ENCODE assay signal across 8 cellular contexts in the genomic region with DNA sequence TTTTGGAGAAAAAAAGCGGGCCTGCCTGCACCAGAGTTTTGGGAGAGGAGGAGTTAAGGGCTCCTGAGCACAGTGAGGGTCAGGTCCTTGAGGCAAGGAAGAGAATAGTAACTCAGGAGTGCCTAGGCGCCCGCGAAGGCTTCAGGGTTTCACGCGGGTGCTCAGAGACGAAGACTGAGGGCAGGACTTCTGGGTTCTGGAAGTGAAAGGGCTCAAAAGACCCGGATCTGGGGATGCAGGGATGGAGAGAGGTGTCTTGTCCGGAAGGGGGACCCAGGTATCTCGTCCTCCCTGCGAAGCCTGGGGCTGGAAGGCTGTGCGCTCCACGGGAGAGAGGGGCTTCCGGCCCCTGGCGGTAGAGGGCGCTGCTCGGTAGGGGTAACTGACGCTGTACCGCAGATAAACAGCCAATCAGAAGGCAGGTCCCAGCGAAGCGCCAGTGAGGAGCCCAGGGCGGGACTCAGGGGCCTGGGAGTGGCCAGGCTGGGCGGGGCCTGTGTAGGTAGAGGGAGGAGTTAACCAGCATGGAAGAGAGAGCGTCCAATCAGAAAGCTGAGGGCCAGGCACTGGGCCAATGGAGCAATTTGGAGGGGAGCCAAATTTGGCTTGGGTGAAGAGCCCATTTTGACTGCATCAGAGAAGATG. TPM values are rescaled to one million over a fixed set of nuclear protein-coding genes. Genes with fewer than 3 reads are reported as not detected.
A peak's percentile ranks its signal among the peaks of the same experiment; 100 is the strongest.
DNase-seq lines count a peak whose midpoint lies in the region; ATAC-seq and TF ChIP-seq lines count a peak whose summit lies in the region.

No MANE protein-coding gene starts in this region.

- no peak overlapping the region for H3K4me2 ChIP-seq in OCI-LY7 (ENCODE audit: low read length)

- peak; percentile 58 for ATAC-seq in HG02885 (IDR thresholded peaks at IDR 0.05; ENCODE audit: poor library complexity, unreplicated experiment)
- ATAC-seq in GM18519 (IDR thresholded peaks at IDR 0.05; ENCODE audit: low FRiP score, unreplicated experiment): no peak

- peak; percentile 33 for TF ChIP-seq CTCF in Calu3 (IDR thresholded peaks at IDR 0.05; ENCODE audit: unreplicated experiment)
- 0 out of 2 replicates have a peak, but pooled peaks have one; percentile 31 for TF ChIP-seq CTCF in OCI-LY7 (conservative IDR thresholded peaks at IDR 0.05; ENCODE audit: low read length)
- peak; percentile 62 for TF ChIP-seq CTCF in astrocyte of the cerebellum (IDR thresholded peaks at IDR 0.05; ENCODE audit: low read depth, low read length, missing control alignments)
- peak; percentile 66 to 84 for TF ChIP-seq CTCF in right atrium auricular region (IDR thresholded peaks at IDR 0.05)

- no peaks in the 10 kb centered on the region for H3K9me2 ChIP-seq in OCI-LY7 (ENCODE audit: insufficient read depth, low read length)

- no peaks in the 10 kb centered on the region for H3K4me1 ChIP-seq in OCI-LY7 (ENCODE audit: insufficient read depth, low read length, poor library complexity, severe bottlenecking)
- peaks cover 3 to 25% of the 10 kb centered on the region in 2 donors for H3K4me1 ChIP-seq in right atrium auricular region
- peaks cover 28% of the 10 kb centered on the region for H3K4me1 ChIP-seq in rectal smooth muscle tissue (ENCODE audit: control insufficient read depth, insufficient read depth, low read length)

- no peaks in the 10 kb centered on the region for H3K27me3 Mint-ChIP-seq in Calu3 (ENCODE audit: unreplicated experiment)

- CTCF ChIA-PET in Calu3 (lab: Charles Lee) (interaction anchor here (0.6 kb wide), 1 partner anchor 14 kb away, joined by 3 read pairs; a partner anchor contains a TSS), OCI-LY7 (lab: Charles Lee; ENCODE audit: unreplicated experiment) (no interaction called here)

- H3K36me3 ChIP-seq in OCI-LY7 (ENCODE audit: insufficient read depth, low read length) (no peaks in the 10 kb centered on the region), right atrium auricular region (peaks cover 45% of the 10 kb centered on the region), rectal smooth muscle tissue (ENCODE audit: control insufficient read depth, insufficient read depth, low read length) (peaks cover 13% of the 10 kb centered on the region)

- peak; percentile 54 for DNase-seq in Calu3
- DNase-seq in OCI-LY7 (ENCODE audit: low spot score): no peak
- peak; percentile 73 for DNase-seq in astrocyte of the cerebellum (ENCODE audit: low read depth)
- DNase-seq in right atrium auricular region (ENCODE audit: low spot score): peak; percentile 95
- DNase-seq in Ammon's horn (ENCODE audit: low spot score): no peak

- H3K9me3 ChIP-seq in OCI-LY7 (ENCODE audit: low read length) (no peaks in the 10 kb centered on the region), right atrium auricular region (no peaks in the 10 kb centered on the region)

- H3K79me2 ChIP-seq in OCI-LY7 (ENCODE audit: insufficient read depth, low read depth, low read length): no peaks in the 10 kb centered on the region

- peak overlapping the region; percentile 96 for H3K9ac ChIP-seq in rectal smooth muscle tissue (ENCODE audit: low read length)

- peak overlapping the region; percentile 78 for H3K4me3 Mint-ChIP-seq in Calu3 (ENCODE audit: low read depth, unreplicated experiment)

- intact Hi-C loops in Calu3 (cut with micrococcal nuclease; ENCODE audit: unreplicated experiment) (no loop called here), OCI-LY7 (cut with micrococcal nuclease; ENCODE audit: unreplicated experiment) (no loop called here)

- no peak overlapping the region for H3K4me3 ChIP-seq in OCI-LY7 (ENCODE audit: low read depth, low read length, poor library complexity, severe bottlenecking)
- H3K4me3 ChIP-seq in astrocyte of the cerebellum (ENCODE audit: low read depth, low read length): peak overlapping the region; percentile 83
- H3K4me3 ChIP-seq in right atrium auricular region: peak overlapping the region; percentile 78 to 83
- peak overlapping the region; percentile 85 for H3K4me3 ChIP-seq in rectal smooth muscle tissue (ENCODE audit: low read length)

- BruUV-seq in Calu3 (replicated peaks; lab: Mats Ljungman, UMichigan): TSS peak; percentile 20
- BruUV-seq in OCI-LY7 (replicated peaks; lab: Mats Ljungman, UMichigan): no TSS peak

- H3K27ac Mint-ChIP-seq in Calu3 (ENCODE audit: unreplicated experiment): peak overlapping the region; percentile 75

- no peaks in the 10 kb centered on the region for H4K20me1 ChIP-seq in OCI-LY7 (ENCODE audit: insufficient read depth, low read length)

- H2AFZ ChIP-seq in OCI-LY7 (ENCODE audit: low read length): no peak overlapping the region

- H3K27me3 ChIP-seq in right atrium auricular region (no peaks in the 10 kb centered on the region), rectal smooth muscle tissue (ENCODE audit: control insufficient read depth, insufficient read depth, low read length) (no peaks in the 10 kb centered on the region)

- peaks cover 23% of the 10 kb centered on the region for H3K4me1 Mint-ChIP-seq in Calu3 (ENCODE audit: low read depth, unreplicated experiment)

- POLR2A ChIA-PET in OCI-LY7 (lab: Charles Lee): no interaction called here

- in situ Hi-C loops in astrocyte of the cerebellum (cut with HindIII; ENCODE audit: low sequenced_read_pairs): no loop called here

- H3K27ac ChIP-seq in OCI-LY7 (ENCODE audit: low read depth, low read length, poor library complexity, severe bottlenecking) (no peak overlapping the region), right atrium auricular region (peak overlapping the region; percentile 94 to 99), rectal smooth muscle tissue (ENCODE audit: low read depth, low read length) (peak overlapping the region; percentile 98)

- peaks cover 36% of the 10 kb centered on the region for H3K36me3 Mint-ChIP-seq in Calu3 (ENCODE audit: insufficient read depth, unreplicated experiment)

- H3K9me3 Mint-ChIP-seq in Calu3 (ENCODE audit: low read depth, unreplicated experiment): no peaks in the 10 kb centered on the region

RNA-seq across cellular contexts. Expression of a gene that starts 0.7 kb away (rescaled TPM):
- total RNA-seq in Calu3 (2022) (14.5 and 18.7 TPM in 2 replicates), OCI-LY7 (2022) (0.38 TPM in 1 of 2 replicates, not detected in the other), right atrium auricular region (10 to 100 TPM; 23.4 to 84.7 TPM)
- 0.05 and 0.73 TPM in 2 replicates for total RNA-seq in OCI-LY7 (2014; rRNA removed; shearing (Covaris generic))

RNA-seq across cellular contexts. Expression of a gene that starts 10.2 kb away (rescaled TPM):
- total RNA-seq in Calu3 (2022) (0.54 and 1.6 TPM in 2 replicates), OCI-LY7 (2022) (not detected in 2 replicates), right atrium auricular region (not detected)
- total RNA-seq in OCI-LY7 (2014; rRNA removed; shearing (Covaris generic)): not detected in 2 replicates

RNA-seq across cellular contexts. Expression of a gene that starts 13.4 kb away (rescaled TPM):
- total RNA-seq in Calu3 (2022) (13.2 and 13.6 TPM in 2 replicates), OCI-LY7 (2022) (7.8 and 8.8 TPM in 2 replicates), right atrium auricular region (1 to 10 TPM; 7.4 to 9.0 TPM)
- total RNA-seq in OCI-LY7 (2014; rRNA removed; shearing (Covaris generic)): 6.4 and 7.0 TPM in 2 replicates

RNA-seq across cellular contexts. Expression of a gene that starts 30.1 kb away (rescaled TPM):
- total RNA-seq in Calu3 (2022) (0.17 TPM in 1 of 2 replicates, not detected in the other), OCI-LY7 (2022) (0.17 and 0.52 TPM in 2 replicates), right atrium auricular region (1 to 10 TPM; 3.4 to 4.6 TPM)
- total RNA-seq in OCI-LY7 (2014; rRNA removed; shearing (Covaris generic)): 0.03 and 0.19 TPM in 2 replicates

RNA-seq across cellular contexts. Expression of a gene that starts 35.5 kb away (rescaled TPM):
- total RNA-seq in Calu3 (2022): 96.0 and 105 TPM in 2 replicates
- 24.0 and 28.6 TPM in 2 replicates for total RNA-seq in OCI-LY7 (2014; rRNA removed; shearing (Covaris generic))
- 40.4 TPM in 2 replicates for total RNA-seq in OCI-LY7 (2022)
- total RNA-seq in right atrium auricular region: 10 to 100 TPM; 33.3 TPM

Comparison
In these comparisons a context has a peak if more than half of its experiments do, and no peak if none do; other contexts are left out.
1. DNase-seq: peak in Calu3 (single experiment), astrocyte of the cerebellum (single experiment) and right atrium auricular region (single experiment); none in OCI-LY7 (single experiment) and Ammon's horn (single experiment).
2. Peak in every context shown above with its lines, with median percentiles within 50 percentile points of each other: CTCF ChIP-seq.